Comparison of ENCODE assay signal across 17 cellular contexts in the genomic region with DNA sequence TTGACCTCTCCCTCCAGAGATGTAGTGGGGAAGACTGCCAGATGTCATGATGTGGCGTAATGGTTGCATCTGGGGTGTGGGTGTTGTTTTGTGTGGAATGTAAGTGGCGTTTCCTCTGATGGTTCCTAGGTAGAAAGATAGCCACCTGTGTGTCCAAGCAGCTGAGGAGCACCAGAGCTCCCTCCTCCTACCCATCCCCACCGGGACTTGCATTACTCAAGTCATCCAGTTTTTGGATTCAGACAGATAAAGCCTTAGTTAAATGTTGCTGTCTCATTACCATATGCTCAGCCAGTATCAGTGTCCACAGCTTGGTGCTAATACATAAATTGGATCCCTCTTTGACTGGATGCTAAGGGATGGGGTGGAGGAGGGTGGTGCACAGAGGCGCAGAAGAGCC.
DNase-seq lines count a peak whose midpoint lies in the region; ATAC-seq and TF ChIP-seq lines count a peak whose summit lies in the region.
"Had no signal": no experiment of that assay in that cellular context is flagged by ENCODE, and none has a peak within 500 bp of the region (broad histone marks: within the 10 kb centered on the region; RNA-seq: fewer than 3 reads in every experiment).

No MANE protein-coding gene starts in this region.

- no peak overlapping the region for H3K4me3 ChIP-seq in IMR-90 (ENCODE audit: insufficient read depth, low read depth, low read length)
- H3K4me3 ChIP-seq in neutrophil (ENCODE audit: low read depth in 1 of 2, low read length in 1 of 2) = no peak overlapping the region
- no peak overlapping the region for H3K4me3 ChIP-seq in adrenal gland
- H3K4me3 ChIP-seq: BLaER1, GM12878, GM23248, HAP-1 had no signal

- no peaks in the 10 kb centered on the region for H3K79me1 ChIP-seq in IMR-90 (ENCODE audit: low read depth in 1 of 2, low read length in 2 of 2)

- H2AK9ac ChIP-seq in IMR-90 (replicated peaks; ENCODE audit: low read depth, low read length, poor library complexity) = peak overlapping the region; percentile 26

- H3K9me3 ChIP-seq in IMR-90 (ENCODE audit: control insufficient read depth, insufficient read depth, low read length) (peaks cover 5% of the 10 kb centered on the region; the same call in 1 of the 2 replicates), neutrophil (no peaks in the 10 kb centered on the region), adrenal gland (replicated peaks in 1 of 3) (no peaks in the 10 kb centered on the region)
- H3K9me3 ChIP-seq: BLaER1, HAP-1 had no signal

- WGBS in IMR-90 (ENCODE audit: extremely low coverage in 2 of 2, insufficient read length in 1 of 2), 2 experiments = 20% methylated on average over 1 of the region's 4 CpGs; no CpG with 5 or more reads in 1 of the 2 experiments
- WGBS in adrenal gland, 4 donors = 79 to 91% (median 80%) methylated on average over 4 of the region's 4 CpGs

- H3K27me3 ChIP-seq in IMR-90 (ENCODE audit: control insufficient read depth, insufficient read depth, low read length) (no peaks in the 10 kb centered on the region), neutrophil (no peaks in the 10 kb centered on the region), adrenal gland (no peaks in the 10 kb centered on the region)
- H3K27me3 ChIP-seq: BLaER1 had no signal

- no peak overlapping the region for H4K5ac ChIP-seq in IMR-90 (ENCODE audit: low read depth, low read length)

- peaks cover 11% of the 10 kb centered on the region for H3K4me1 Mint-ChIP-seq in WTC11
- H3K4me1 Mint-ChIP-seq: CD4-positive, alpha-beta memory T cell had no signal

- H2AK5ac ChIP-seq in IMR-90 (ENCODE audit: low read depth, low read length) = no peak overlapping the region

- H4K8ac ChIP-seq in IMR-90 (ENCODE audit: low read depth in 2 of 2, low read length in 2 of 2) = no peak overlapping the region

- peaks cover 4% of the 10 kb centered on the region; the same call in 1 of the 2 replicates for H3K36me3 Mint-ChIP-seq in WTC11
- H3K36me3 Mint-ChIP-seq: CD14-positive monocyte; CD4-positive, alpha-beta memory T cell had no signal

- H3K36me3 ChIP-seq in IMR-90 (ENCODE audit: control insufficient read depth, insufficient read depth, low read length) = no peaks in the 10 kb centered on the region
- H3K36me3 ChIP-seq in neutrophil = no peaks in the 10 kb centered on the region
- H3K36me3 ChIP-seq in adrenal gland (replicated peaks in 1 of 2) = no peaks in the 10 kb centered on the region
- H3K36me3 ChIP-seq: BLaER1, HAP-1 had no signal

- no peak overlapping the region for H4K91ac ChIP-seq in IMR-90 (ENCODE audit: insufficient read depth, low read depth, low read length)

- H3K9ac ChIP-seq in IMR-90 (ENCODE audit: low read depth, low read length) = no peak overlapping the region
- H3K9ac ChIP-seq: BLaER1, GM23248 had no signal

- no TSS peak for BruUV-seq in IMR-90 (replicated peaks; lab: Mats Ljungman, UMichigan)

- H3K4me1 ChIP-seq in IMR-90 (ENCODE audit: control insufficient read depth, insufficient read depth, low read length) (no peaks in the 10 kb centered on the region), neutrophil (ENCODE audit: control insufficient read depth in 1 of 2, insufficient read depth in 1 of 2, low read depth in 1 of 2, low read length in 1 of 2) (peaks cover 0 to 13% of the 10 kb centered on the region in 2 experiments), adrenal gland (replicated peaks in 1 of 2) (no peaks in the 10 kb centered on the region)
- H3K4me1 ChIP-seq: BLaER1, HAP-1 had no signal

- no peak overlapping the region for H2BK120ac ChIP-seq in IMR-90 (ENCODE audit: low read depth, low read length)

- intact Hi-C loops in IMR-90 (cut with micrococcal nuclease) = no loop called here
- intact Hi-C loops in adrenal gland (cut with DNase I) = no loop called here

- CTCF ChIA-PET in IMR-90 (lab: Yijun Ruan, JAX) (no interaction called here), WTC11 (lab: Charles Lee) (no interaction called here)

- no peak overlapping the region for H2BK15ac ChIP-seq in IMR-90 (ENCODE audit: low read depth, low read length)

- POLR2A ChIA-PET in IMR-90 (lab: Charles Lee; ENCODE audit: unreplicated experiment) (no interaction called here), WTC11 (lab: Charles Lee) (no interaction called here)

- dilution Hi-C loops in IMR-90 (cut with HindIII; ENCODE audit: low sequenced_read_pairs, unreplicated experiment) = no loop called here

- H3K18ac ChIP-seq in IMR-90 (ENCODE audit: low read depth, low read length) = no peak overlapping the region

- no peak overlapping the region for H3K4me2 ChIP-seq in IMR-90 (ENCODE audit: low read depth, low read length)
- H3K4me2 ChIP-seq: BLaER1 had no signal

- peaks cover 8% of the 10 kb centered on the region for H3K9me3 Mint-ChIP-seq in WTC11
- H3K9me3 Mint-ChIP-seq: CD4-positive, alpha-beta memory T cell had no signal

- H3K14ac ChIP-seq in IMR-90 (replicated peaks; ENCODE audit: low read depth, low read length) = no peak overlapping the region

- no peak overlapping the region for H3K56ac ChIP-seq in IMR-90 (ENCODE audit: extremely low read depth, insufficient read depth, low read length)

- H3K27ac Mint-ChIP-seq in WTC11 = no peak overlapping the region
- H3K27ac Mint-ChIP-seq: CD14-positive monocyte had no signal

- no peak overlapping the region for H3K23ac ChIP-seq in IMR-90 (ENCODE audit: low read depth, low read length)

- H4K20me1 ChIP-seq in IMR-90 (ENCODE audit: insufficient read depth, low read length) = no peaks in the 10 kb centered on the region
- H4K20me1 ChIP-seq: BLaER1 had no signal

- H3K27me3 Mint-ChIP-seq in WTC11 (ENCODE audit: low read depth) = no peaks in the 10 kb centered on the region

- H3K4me3 Mint-ChIP-seq in WTC11 = no peak overlapping the region
- H3K4me3 Mint-ChIP-seq: CD14-positive monocyte; CD4-positive, alpha-beta memory T cell had no signal

- no peak overlapping the region for H3K4ac ChIP-seq in IMR-90 (ENCODE audit: low read depth, low read length)

- TF ChIP-seq CTCF in IMR-90 (conservative IDR thresholded peaks at IDR 0.05; ENCODE audit: low read depth, low read length) = no peak
- no peak for TF ChIP-seq CTCF in neutrophil (IDR thresholded peaks at IDR 0.05)
- TF ChIP-seq CTCF in adrenal gland (IDR thresholded peaks at IDR 0.05) = no peak
- no peak for TF ChIP-seq CTCF in WTC11 (IDR thresholded peaks at IDR 0.05)

- no peak for TF ChIP-seq POLR2A in IMR-90 (IDR thresholded peaks at IDR 0.05; ENCODE audit: low read depth, low read length)
- no peak for TF ChIP-seq POLR2A in erythroblast (IDR thresholded peaks at IDR 0.05; ENCODE audit: low read length)
- no peak for TF ChIP-seq POLR2A in adrenal gland (IDR thresholded peaks at IDR 0.05)

- DNase-seq in IMR-90 (no peak), NCI-H82 (lab: John Stamatoyannopoulos, UW) (peak; percentile 79), erythroblast (lab: John Stamatoyannopoulos, UW) (peak; percentile 56 to 69), adrenal gland (no peak), WTC11 (ENCODE audit: low spot score) (no peak)
- DNase-seq: ACHN; Calu3; CD4-positive, alpha-beta memory T cell; DMS79 treated with DMSO at 0.1 percent for 48 hours; GM23248 had no signal

- H3K27ac ChIP-seq in IMR-90 (ENCODE audit: insufficient read depth, low read length) (no peak overlapping the region), neutrophil (peak overlapping the region; percentile 9), adrenal gland (no peak overlapping the region)
- H3K27ac ChIP-seq: BLaER1, GM23248 had no signal

- in situ Hi-C loops in IMR-90 (cut with MboI; ENCODE audit: low sequenced_read_pairs) = no loop called here

- ATAC-seq in IMR-90 (ENCODE audit: low read depth) (no peak), GM19467 (IDR thresholded peaks at IDR 0.05; ENCODE audit: unreplicated experiment) (no peak), WTC11 (no peak)
- ATAC-seq: GM12878, HepG2 had no signal

- no peak overlapping the region for H2BK20ac ChIP-seq in IMR-90 (ENCODE audit: low read depth, low read length)

- no peak for TF ChIP-seq RAD21 in IMR-90 (IDR thresholded peaks at IDR 0.05; ENCODE audit: low read length)

- H2BK5ac ChIP-seq in IMR-90 (ENCODE audit: low read depth, low read length, poor library complexity, severe bottlenecking) = no peak overlapping the region

- no peaks in the 10 kb centered on the region for H3K9me1 ChIP-seq in IMR-90 (ENCODE audit: insufficient read depth, low read length)

- H2AFZ ChIP-seq in IMR-90 (replicated peaks; ENCODE audit: low read length, poor library complexity) = no peak overlapping the region
- H2AFZ ChIP-seq: GM23248 had no signal

TF ChIP-seq in IMR-90, 13 proteins besides CTCF, POLR2A, EP300 and RAD21 (continues in another document):
- no peak for TF ChIP-seq BHLHE40 (IDR thresholded peaks at IDR 0.05; ENCODE audit: low read depth, low read length)
- no peak for TF ChIP-seq FOS (IDR thresholded peaks at IDR 0.05; ENCODE audit: low read depth, low read length)
- TF ChIP-seq RCOR1 (IDR thresholded peaks at IDR 0.05; ENCODE audit: insufficient replicate concordance, low read length) = no peak
- TF ChIP-seq SMC3 (IDR thresholded peaks at IDR 0.05; ENCODE audit: low read depth, low read length) = no peak
- no peak for TF ChIP-seq MAZ (IDR thresholded peaks at IDR 0.05; ENCODE audit: borderline replicate concordance, low read depth, low read length)
- no peak for TF ChIP-seq MXI1 (IDR thresholded peaks at IDR 0.05; ENCODE audit: borderline replicate concordance, low read depth, low read length)
- TF ChIP-seq RFX5 (IDR thresholded peaks at IDR 0.05; ENCODE audit: low read depth, low read length) = no peak
- no peak for TF ChIP-seq CEBPB (IDR thresholded peaks at IDR 0.05; ENCODE audit: low read depth, low read length)
- no peak for TF ChIP-seq CHD1 (IDR thresholded peaks at IDR 0.05; ENCODE audit: low read depth, low read length)

TF ChIP-seq in WTC11, 78 proteins besides CTCF, POLR2A, EP300 and RAD21 (continues in another document):
- TF ChIP-seq, protein P1, sequence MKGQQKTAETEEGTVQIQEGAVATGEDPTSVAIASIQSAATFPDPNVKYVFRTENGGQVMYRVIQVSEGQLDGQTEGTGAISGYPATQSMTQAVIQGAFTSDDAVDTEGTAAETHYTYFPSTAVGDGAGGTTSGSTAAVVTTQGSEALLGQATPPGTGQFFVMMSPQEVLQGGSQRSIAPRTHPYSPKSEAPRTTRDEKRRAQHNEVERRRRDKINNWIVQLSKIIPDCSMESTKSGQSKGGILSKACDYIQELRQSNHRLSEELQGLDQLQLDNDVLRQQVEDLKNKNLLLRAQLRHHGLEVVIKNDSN (CRISPR knock-in tag; IDR thresholded peaks at IDR 0.05) = no peak
- TF ChIP-seq NFATC4 (CRISPR knock-in tag; IDR thresholded peaks at IDR 0.05) = no peak
- no peak for TF ChIP-seq TCF7 (CRISPR knock-in tag; IDR thresholded peaks at IDR 0.05; ENCODE audit: low read depth)
- no peak for TF ChIP-seq TEAD1 (CRISPR knock-in tag; IDR thresholded peaks at IDR 0.05)

Comparison
In these comparisons a context has a peak if more than half of its experiments do, and no peak if none do; other contexts are left out.
1. DNase-seq: peak in NCI-H82 (single experiment) and erythroblast (2 of 2); none in IMR-90 (single experiment), adrenal gland (0 of 7) and WTC11 (single experiment).